In the genomic region with DNA sequence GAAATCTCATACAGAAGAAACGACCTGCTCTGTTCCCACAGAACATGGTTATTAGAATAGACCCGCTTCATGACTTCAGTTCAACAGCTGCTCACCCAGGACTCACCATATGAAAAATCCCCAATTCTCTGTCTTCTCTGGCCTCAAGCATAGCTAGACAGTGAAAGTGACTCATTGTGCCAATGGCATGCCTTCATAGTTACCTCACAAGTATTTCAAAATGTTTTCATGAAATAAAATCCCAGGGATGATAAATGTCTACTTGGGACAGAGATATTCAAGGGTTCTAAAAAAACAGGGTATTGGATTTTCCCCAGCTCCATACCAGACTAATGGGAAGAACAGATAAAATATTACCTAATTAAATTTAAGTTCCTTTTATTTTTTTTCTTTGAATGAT, we compare ENCODE assay signal across 8 cellular contexts.
DNase-seq lines count a peak whose midpoint lies in the region; ATAC-seq and TF ChIP-seq lines count a peak whose summit lies in the region.

No MANE protein-coding gene starts in this region.

- H3K4me1 ChIP-seq in upper lobe of left lung = peaks cover 10 to 26% (median 12%) of the 10 kb centered on the region in 4 donors

- peaks cover 0 to 15% (median 5%) of the 10 kb centered on the region in 4 donors for H3K36me3 ChIP-seq in upper lobe of left lung

- peak overlapping the region in 3 of 4 donors; percentile 14 to 26 (median 23) for H3K27ac ChIP-seq in upper lobe of left lung

- ATAC-seq in activated CD8-positive, alpha-beta memory T cell treated with anti-CD3 and anti-CD28 coated beads, Interleukin-2, amount 10 ng/mL, durations not matched to agents 7 days and 5 days = peak; percentile 42
- peak; percentile 77 for ATAC-seq in activated naive CD8-positive, alpha-beta T cell treated with anti-CD3 and anti-CD28 coated beads, Interleukin-2, amount 50 U/mL, for 24 hours
- ATAC-seq in upper lobe of left lung (ENCODE audit: low FRiP score in 2 of 2) (peak in 1 of 2 donors; percentile 90), GM21786 (IDR thresholded peaks at IDR 0.05; ENCODE audit: unreplicated experiment) (no peak), HG03469 (IDR thresholded peaks at IDR 0.05; ENCODE audit: unreplicated experiment) (no peak)

- 59 to 78% methylated on average over 2 of the region's 2 CpGs for WGBS in upper lobe of left lung, 2 donors

- no peak for TF ChIP-seq EP300 in upper lobe of left lung (IDR thresholded peaks at IDR 0.05)

- peaks cover 32% of the 10 kb centered on the region for H3K4me1 Mint-ChIP-seq in activated CD8-positive, alpha-beta memory T cell treated with anti-CD3 and anti-CD28 coated beads, Interleukin-2, amount 10 ng/mL, durations not matched to agents 7 days and 5 days
- H3K4me1 Mint-ChIP-seq in activated naive CD8-positive, alpha-beta T cell treated with anti-CD3 and anti-CD28 coated beads, Interleukin-2, amount 50 U/mL, for 24 hours = peaks cover 43% of the 10 kb centered on the region
- H3K4me1 Mint-ChIP-seq in immature natural killer cell = peaks cover 22 to 41% of the 10 kb centered on the region in 2 donors

- no peaks in the 10 kb centered on the region for H3K9me3 ChIP-seq in upper lobe of left lung

- H3K27ac Mint-ChIP-seq in activated CD8-positive, alpha-beta memory T cell treated with anti-CD3 and anti-CD28 coated beads, Interleukin-2, amount 10 ng/mL, durations not matched to agents 7 days and 5 days = peak overlapping the region; percentile 47
- H3K27ac Mint-ChIP-seq in activated naive CD8-positive, alpha-beta T cell treated with anti-CD3 and anti-CD28 coated beads, Interleukin-2, amount 50 U/mL, for 24 hours = peak overlapping the region; percentile 89
- peak overlapping the region; percentile 43 to 88 (median 75) for H3K27ac Mint-ChIP-seq in immature natural killer cell

- no peak overlapping the region for H3K4me3 Mint-ChIP-seq in activated CD8-positive, alpha-beta memory T cell treated with anti-CD3 and anti-CD28 coated beads, Interleukin-2, amount 10 ng/mL, durations not matched to agents 7 days and 5 days
- H3K4me3 Mint-ChIP-seq in activated naive CD8-positive, alpha-beta T cell treated with anti-CD3 and anti-CD28 coated beads, Interleukin-2, amount 50 U/mL, for 24 hours = peak overlapping the region; percentile 50
- peak overlapping the region in 1 of 5 donors; percentile 45 for H3K4me3 Mint-ChIP-seq in immature natural killer cell

- H3K27me3 ChIP-seq in upper lobe of left lung = no peaks in the 10 kb centered on the region

- H3K27me3 Mint-ChIP-seq in activated CD8-positive, alpha-beta memory T cell treated with anti-CD3 and anti-CD28 coated beads, Interleukin-2, amount 10 ng/mL, durations not matched to agents 7 days and 5 days = no peaks in the 10 kb centered on the region
- no peaks in the 10 kb centered on the region for H3K27me3 Mint-ChIP-seq in activated naive CD8-positive, alpha-beta T cell treated with anti-CD3 and anti-CD28 coated beads, Interleukin-2, amount 50 U/mL, for 24 hours
- H3K27me3 Mint-ChIP-seq in immature natural killer cell (ENCODE audit: low read depth in 3 of 3) = no peaks in the 10 kb centered on the region

- TF ChIP-seq CTCF in upper lobe of left lung (IDR thresholded peaks at IDR 0.05) = no peak

- TF ChIP-seq POLR2A in upper lobe of left lung (IDR thresholded peaks at IDR 0.05) = no peak

- no peak overlapping the region for H3K4me3 ChIP-seq in upper lobe of left lung

- DNase-seq in activated CD8-positive, alpha-beta memory T cell treated with anti-CD3 and anti-CD28 coated beads, Interleukin-2, amount 10 ng/mL, durations not matched to agents 7 days and 5 days = no peak
- no peak for DNase-seq in activated CD8-positive, alpha-beta memory T cell treated with anti-CD3 and anti-CD28 coated beads, Interleukin-2, amount 50 U/mL, for 48 hours
- no peak for DNase-seq in activated naive CD8-positive, alpha-beta T cell treated with anti-CD3 and anti-CD28 coated beads, Interleukin-2, amount 50 U/mL, for 24 hours
- DNase-seq in immature natural killer cell (no peak), upper lobe of left lung (no peak), globus pallidus (ENCODE audit: low spot score) (no peak)

- CTCF ChIA-PET in activated CD8-positive, alpha-beta memory T cell treated with anti-CD3 and anti-CD28 coated beads, Interleukin-2, amount 10 ng/mL, durations not matched to agents 7 days and 5 days (lab: Charles Lee) = interaction anchor here (0.9 kb wide), 1 partner anchor 116 kb away, joined by 3 read pairs; no protein-coding TSS in a partner anchor

- H3K9me3 Mint-ChIP-seq in activated CD8-positive, alpha-beta memory T cell treated with anti-CD3 and anti-CD28 coated beads, Interleukin-2, amount 10 ng/mL, durations not matched to agents 7 days and 5 days (ENCODE audit: low read depth) = no peaks in the 10 kb centered on the region
- no peaks in the 10 kb centered on the region for H3K9me3 Mint-ChIP-seq in activated naive CD8-positive, alpha-beta T cell treated with anti-CD3 and anti-CD28 coated beads, Interleukin-2, amount 50 U/mL, for 24 hours
- H3K9me3 Mint-ChIP-seq in immature natural killer cell = no peaks in the 10 kb centered on the region

- H3K36me3 Mint-ChIP-seq in activated CD8-positive, alpha-beta memory T cell treated with anti-CD3 and anti-CD28 coated beads, Interleukin-2, amount 10 ng/mL, durations not matched to agents 7 days and 5 days = peaks cover 45% of the 10 kb centered on the region
- H3K36me3 Mint-ChIP-seq in activated naive CD8-positive, alpha-beta T cell treated with anti-CD3 and anti-CD28 coated beads, Interleukin-2, amount 50 U/mL, for 24 hours (ENCODE audit: low read depth) = peaks cover 28% of the 10 kb centered on the region
- peaks cover 4 to 16% (median 14%) of the 10 kb centered on the region in 3 donors for H3K36me3 Mint-ChIP-seq in immature natural killer cell

Comparison
In these comparisons a context has a peak if more than half of its experiments do, and no peak if none do; other contexts are left out.
1. ATAC-seq: peak in activated CD8-positive, alpha-beta memory T cell treated with anti-CD3 and anti-CD28 coated beads, Interleukin-2, amount 10 ng/mL, durations not matched to agents 7 days and 5 days (single experiment) and activated naive CD8-positive, alpha-beta T cell treated with anti-CD3 and anti-CD28 coated beads, Interleukin-2, amount 50 U/mL, for 24 hours (single experiment); none in GM21786 (single experiment) and HG03469 (single experiment).
2. Peak in every context shown above with its lines, with median percentiles within 50 percentile points of each other: H3K27ac Mint-ChIP-seq.